Comparison of ENCODE assay signal across 8 cellular contexts in the genomic region with DNA sequence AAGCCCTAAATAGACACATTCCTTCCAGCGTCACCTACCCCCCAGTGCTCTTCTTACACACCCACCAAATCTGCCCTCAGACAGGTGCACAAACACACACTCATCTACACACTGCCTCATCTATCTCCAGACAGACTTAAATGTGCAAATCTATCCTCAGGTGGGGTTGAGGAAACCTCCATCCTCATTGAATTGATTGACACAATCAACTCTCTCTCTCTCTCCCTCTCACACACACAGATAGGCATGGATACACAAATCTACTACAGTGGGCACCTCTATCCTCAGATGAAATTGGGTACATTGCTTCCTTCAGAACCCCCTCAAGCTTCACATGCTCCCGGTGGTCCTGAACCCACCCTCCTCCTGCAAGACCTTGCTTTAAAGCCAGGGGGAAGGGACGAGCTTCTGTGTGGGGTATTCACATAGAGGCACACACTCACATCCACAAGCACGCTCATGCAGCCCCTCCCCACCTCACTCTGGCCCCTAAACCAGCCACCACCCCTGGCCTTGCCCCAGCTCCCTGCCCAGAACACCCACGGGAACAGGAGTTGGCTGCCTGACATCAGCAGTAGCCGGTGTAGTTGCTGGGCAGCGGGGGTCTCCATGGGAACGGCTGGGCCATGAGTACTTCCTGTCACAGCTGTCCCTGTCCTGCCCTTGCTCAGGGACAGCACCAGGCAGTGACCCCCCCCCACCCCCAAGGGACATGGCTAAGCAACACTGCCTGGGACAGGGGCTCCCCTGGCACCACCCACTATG. TPM values are rescaled to one million over a fixed set of nuclear protein-coding genes. Genes with fewer than 3 reads are reported as not detected.
DNase-seq lines count a peak whose midpoint lies in the region; ATAC-seq and FAIRE-seq lines count a peak whose summit lies in the region.
"Had no signal": no experiment of that assay in that cellular context is flagged by ENCODE, and none has a peak within 500 bp of the region (broad histone marks: within the 10 kb centered on the region; RNA-seq: fewer than 3 reads in every experiment).

No MANE protein-coding gene starts in this region.

- ATAC-seq in sciatic nerve: peak; percentile 31

- DNase-seq in HTR-8/SVneo (ENCODE audit: insufficient read length, low spot score) (no peak), NCI-H774 (lab: John Stamatoyannopoulos, UW) (peak; percentile 6), globus pallidus (ENCODE audit: low spot score) (peak; percentile 54), sciatic nerve (ENCODE audit: low spot score) (no peak), NCI-H128 (lab: John Stamatoyannopoulos, UW; ENCODE audit: unreplicated experiment) (no peak), NK-92 (lab: John Stamatoyannopoulos, UW; ENCODE audit: unreplicated experiment) (no peak)
- DNase-seq in stimulated activated CD4-positive, alpha-beta T cell treated with anti-CD3 and anti-CD28 coated beads, Interleukin-4, amount 100 ng/mL, for 1 hour: no peak
- DNase-seq: erythroblast had no signal

- intact Hi-C loops in sciatic nerve (cut with DNase I): no loop called here

- peak; percentile 52 for FAIRE-seq in HTR-8/SVneo (lab: Jason Lieb, UNC)

RNA-seq across cellular contexts. Expression of a gene that starts 22.8 kb away (rescaled TPM):
- total RNA-seq in sciatic nerve: 36.4 TPM

Comparison
In these comparisons a context has a peak if more than half of its experiments do, and no peak if none do; other contexts are left out.
1. DNase-seq: peak in NCI-H774 (single experiment) and globus pallidus (single experiment); none in HTR-8/SVneo (single experiment), sciatic nerve (single experiment), NCI-H128 (single experiment), stimulated activated CD4-positive, alpha-beta T cell treated with anti-CD3 and anti-CD28 coated beads, Interleukin-4, amount 100 ng/mL, for 1 hour (single experiment) and NK-92 (single experiment).